Comparison of ENCODE assay signal across 34 cellular contexts in the genomic region with DNA sequence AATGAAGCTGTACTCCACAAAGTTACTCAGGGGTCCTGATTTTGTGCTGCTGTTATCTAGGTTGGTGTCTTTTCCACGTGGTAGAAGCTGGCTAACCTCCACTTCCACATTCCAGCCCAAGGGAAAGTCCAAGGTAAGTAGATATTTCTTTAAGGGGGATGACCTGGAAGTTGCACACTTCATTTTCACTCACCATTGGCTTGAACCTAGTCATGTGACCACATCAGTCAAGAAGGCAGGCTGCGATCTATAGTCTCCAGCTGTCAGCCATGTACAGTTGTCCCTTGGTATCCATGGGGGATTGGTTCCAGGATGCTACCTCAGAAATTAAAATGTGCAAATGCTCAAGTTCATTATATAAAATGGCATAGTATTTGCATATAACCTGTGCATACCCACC.
"Had no signal": no experiment of that assay in that cellular context is flagged by ENCODE, and none has a peak within 500 bp of the region (broad histone marks: within the 10 kb centered on the region; RNA-seq: fewer than 3 reads in every experiment).

No MANE protein-coding gene starts in this region.

- ATAC-seq: activated CD8-positive, alpha-beta T cell treated with anti-CD3 and anti-CD28 coated beads for 36 hours; activated naive CD4-positive, alpha-beta T cell treated with anti-CD3 and anti-CD28 coated beads, Interleukin-2, amount 50 U/mL, for 72 hours; activated T-cell treated with anti-CD3 and anti-CD28 coated beads, Interleukin-2, amount 50 U/mL, for 4 hours; activated T-cell treated with anti-CD3 and anti-CD28 coated beads, Interleukin-2, amount 50 U/mL, for 72 hours; activated T-helper 17 cell treated with anti-CD3 and anti-CD28 coated beads, Interleukin-2, amount 50 U/mL, for 72 hours; body of pancreas had no signal

- H3K9me3 ChIP-seq: adrenal gland, body of pancreas, breast epithelium had no signal

- FAIRE-seq: astrocyte, TTC549 had no signal

- H3K4me1 ChIP-seq: adrenal gland, body of pancreas, breast epithelium had no signal

- H3K36me3 ChIP-seq: adrenal gland, brain microvascular endothelial cell, breast epithelium had no signal

- H3K4me3 ChIP-seq: adrenal gland, body of pancreas, breast epithelium had no signal

- H3K27me3 ChIP-seq: adrenal gland, body of pancreas, brain microvascular endothelial cell, breast epithelium had no signal

- H3K27ac ChIP-seq: adrenal gland, body of pancreas, brain microvascular endothelial cell, breast epithelium, VCaP had no signal

- DNase-seq: activated B cell treated with CpG ODN at 0.5 μM for 24 hours; activated CD4-positive, alpha-beta memory T cell treated with anti-CD3 and anti-CD28 coated beads for 36 hours; activated CD4-positive, alpha-beta T cell treated with anti-CD3 and anti-CD28 coated beads for 4 hours; activated CD4-positive, alpha-beta T cell treated with anti-CD3 and anti-CD28 coated beads, Interleukin-2, amount 10 ng/mL, durations not matched to agents 24 days and 14 days; activated CD4-positive, alpha-beta T cell treated with anti-CD3 and anti-CD28 coated beads, Interleukin-2, amount 50 U/mL, for 1 hour; activated CD4-positive, alpha-beta T cell treated with anti-CD3 and anti-CD28 coated beads, Interleukin-2, amount 50 U/mL, for 4 hours; activated CD4-positive, CD25-positive, alpha-beta regulatory T cell treated with anti-CD3 and anti-CD28 coated beads, Interleukin-2, amount 50 U/mL, for 72 hours; activated CD8-positive, alpha-beta memory T cell treated with anti-CD3 and anti-CD28 coated beads, Interleukin-2, amount 50 U/mL, for 4 hours; activated CD8-positive, alpha-beta T cell treated with anti-CD3 and anti-CD28 coated beads for 36 hours; activated effector memory CD4-positive, alpha-beta T cell treated with anti-CD3 and anti-CD28 coated beads, Interleukin-2, amount 50 U/mL, for 16 hours; activated gamma-delta T cell treated with Interleukin-2 at 50 U/mL for 16 hours; activated naive CD4-positive, alpha-beta T cell; activated naive CD4-positive, alpha-beta T cell treated with anti-CD3 and anti-CD28 coated beads for 36 hours; activated naive CD4-positive, alpha-beta T cell treated with anti-CD3 and anti-CD28 coated beads, Interleukin-2, amount 50 U/mL, for 16 hours; activated naive CD8-positive, alpha-beta T cell treated with anti-CD3 and anti-CD28 coated beads for 36 hours; activated T-cell treated with anti-CD3 and anti-CD28 coated beads for 4 hours; activated T-cell treated with anti-CD3 and anti-CD28 coated beads, Interleukin-2, amount 50 U/mL, for 1 hour; activated T-cell treated with anti-CD3 and anti-CD28 coated beads, Interleukin-2, amount 50 U/mL, for 4 hours; activated T-cell treated with anti-CD3 and anti-CD28 coated beads, Interleukin-2, amount 50 U/mL, for 72 hours; adrenal gland; amniotic stem cell; aorta; body of pancreas; brain microvascular endothelial cell; central memory CD4-positive, alpha-beta T cell; T-helper 1 cell; T-helper 2 cell; T-helper 9 cell had no signal
